8 cellular contexts compared by ENCODE assay signal in genomic region chr1:34013958-34014737, GRCh38.
DNase-seq lines count a peak whose midpoint lies in the region; ATAC-seq and TF ChIP-seq lines count a peak whose summit lies in the region.

No MANE protein-coding gene starts in this region.

- WGBS in lower leg skin, 2 donors: 62 to 63% methylated on average over 11 of the region's 11 CpGs
- 46 to 63% (median 48%) methylated on average over 11 of the region's 11 CpGs for WGBS in ovary, 3 donors

- no peak overlapping the region for H3K4me2 ChIP-seq in DND-41 (ENCODE audit: insufficient read depth, low read length)

- ATAC-seq in DND-41 (ENCODE audit: insufficient read depth, low read depth) (no peak), mucosa of descending colon (peak; percentile 35)

- intact Hi-C loops in mucosa of descending colon (cut with DNase I, micrococcal nuclease) (no loop called here), lower leg skin (cut with DNase I; ENCODE audit: low total_unique reads) (no loop called here), ovary (cut with DNase I) (no loop called here)

- H3K79me2 ChIP-seq in DND-41 (ENCODE audit: insufficient read depth, low read length): no peaks in the 10 kb centered on the region

- TF ChIP-seq POLR2A in lower leg skin (IDR thresholded peaks at IDR 0.05) (no peak), ovary (IDR thresholded peaks at IDR 0.05) (no peak)

- H3K36me3 ChIP-seq in DND-41 (ENCODE audit: insufficient read depth, low read length) (no peaks in the 10 kb centered on the region), mucosa of descending colon (ENCODE audit: low read depth) (no peaks in the 10 kb centered on the region), ovary (no peaks in the 10 kb centered on the region)

- H3K9ac ChIP-seq in DND-41 (ENCODE audit: low read depth, low read length): no peak overlapping the region

- H3K27me3 ChIP-seq in DND-41 (ENCODE audit: insufficient read depth, low read length, poor library complexity) (peaks cover 7% of the 10 kb centered on the region), ovary (no peaks in the 10 kb centered on the region)

- H2AFZ ChIP-seq in DND-41 (ENCODE audit: low read depth, low read length): no peak overlapping the region

- peak; percentile 27 for DNase-seq in DND-41
- DNase-seq in HT1080 (ENCODE audit: low read depth): peak; percentile 13
- DNase-seq in astrocyte of the spinal cord (ENCODE audit: low read depth, low spot score): no peak
- DNase-seq in mucosa of descending colon: peak in 2 of 3 donors; percentile 6 to 21
- DNase-seq in lower leg skin (ENCODE audit: low spot score in 2 of 2): no peak
- no peak for DNase-seq in cerebellum (ENCODE audit: low spot score)
- no peak for DNase-seq in ovary
- DNase-seq in KG1 (lab: John Stamatoyannopoulos, UW): no peak

- H3K4me1 ChIP-seq in DND-41 (ENCODE audit: insufficient read depth, low read length) (no peaks in the 10 kb centered on the region), mucosa of descending colon (ENCODE audit: low read depth) (no peaks in the 10 kb centered on the region), ovary (ENCODE audit: insufficient read depth) (no peaks in the 10 kb centered on the region)

- no peak overlapping the region for H3K27ac ChIP-seq in DND-41 (ENCODE audit: low read length)
- no peak overlapping the region for H3K27ac ChIP-seq in ovary

- in situ Hi-C loops in astrocyte of the spinal cord (cut with HindIII; ENCODE audit: low sequenced_read_pairs): no loop called here

- TF ChIP-seq EP300 in ovary (IDR thresholded peaks at IDR 0.05): no peak

- no peak overlapping the region for H3K4me3 ChIP-seq in DND-41 (ENCODE audit: low read depth in 1 of 2, low read length in 2 of 2)
- no peak overlapping the region for H3K4me3 ChIP-seq in astrocyte of the spinal cord (ENCODE audit: low read depth, low read length)
- H3K4me3 ChIP-seq in mucosa of descending colon: no peak overlapping the region
- no peak overlapping the region for H3K4me3 ChIP-seq in lower leg skin (ENCODE audit: low read depth, poor library complexity, severe bottlenecking)
- no peak overlapping the region for H3K4me3 ChIP-seq in ovary

- H3K9me3 ChIP-seq in DND-41 (ENCODE audit: insufficient read depth, low read length, severe bottlenecking) (no peaks in the 10 kb centered on the region), mucosa of descending colon (no peaks in the 10 kb centered on the region), ovary (no peaks in the 10 kb centered on the region)

- H4K20me1 ChIP-seq in DND-41 (ENCODE audit: insufficient read depth, low read length): no peaks in the 10 kb centered on the region

- TF ChIP-seq CTCF in DND-41 (IDR thresholded peaks at IDR 0.05; ENCODE audit: borderline replicate concordance, extremely low read depth, low read length, poor library complexity, severe bottlenecking): peak; percentile 67
- peak; percentile 57 for TF ChIP-seq CTCF in astrocyte of the spinal cord (IDR thresholded peaks at IDR 0.05; ENCODE audit: low read depth, low read length)
- TF ChIP-seq CTCF in mucosa of descending colon (IDR thresholded peaks at IDR 0.05): peak; percentile 13
- TF ChIP-seq CTCF in lower leg skin (IDR thresholded peaks at IDR 0.05): no peak
- TF ChIP-seq CTCF in ovary (IDR thresholded peaks at IDR 0.05): no peak

Comparison
In these comparisons a context has a peak if more than half of its experiments do, and no peak if none do; other contexts are left out.
1. DNase-seq: peak in DND-41 (single experiment), HT1080 (single experiment) and mucosa of descending colon (2 of 3); none in astrocyte of the spinal cord (single experiment), lower leg skin (0 of 2), cerebellum (single experiment), ovary (0 of 5) and KG1 (single experiment).
2. CTCF ChIP-seq: peak in DND-41 (single experiment), astrocyte of the spinal cord (single experiment) and mucosa of descending colon (single experiment); none in lower leg skin (0 of 3) and ovary (0 of 3).